13 cellular contexts compared by ENCODE assay signal in genomic region chr20:38144608-38145093, GRCh38. TPM values are rescaled to one million over a fixed set of nuclear protein-coding genes. Genes with fewer than 3 reads are reported as not detected.
A peak's percentile ranks its signal among the peaks of the same experiment; 100 is the strongest.
DNase-seq lines count a peak whose midpoint lies in the region; ATAC-seq, FAIRE-seq and TF ChIP-seq lines count a peak whose summit lies in the region.
"Had no signal": no experiment of that assay in that cellular context is flagged by ENCODE, and none has a peak within 500 bp of the region (broad histone marks: within the 10 kb centered on the region; RNA-seq: fewer than 3 reads in every experiment).

No MANE protein-coding gene starts in this region.

- ATAC-seq in A549 (peak; percentile 1; a peak in 1 of 6 replicates), SK-N-SH treated with all-trans-retinoic acid at 6 μM for 48 hours (peak; percentile 2; the same call in 2 of the 3 replicates), GM18858 (IDR thresholded peaks at IDR 0.05; ENCODE audit: unreplicated experiment) (no peak), HG02852 (IDR thresholded peaks at IDR 0.05; ENCODE audit: unreplicated experiment) (no peak)

- H3K79me2 ChIP-seq in trophoblast cell (ENCODE audit: control insufficient read depth, insufficient read depth, low read length, poor library complexity): no peaks in the 10 kb centered on the region

- POLR2A ChIA-PET in A549 (lab: Yijun Ruan, JAX): interaction anchor here (0.5 to 1.9 kb wide), 6 partner anchors 10 to 73 kb away, joined by 3 to 9 read pairs (median 4); no protein-coding TSS in a partner anchor

- H3K18ac ChIP-seq in trophoblast cell (ENCODE audit: low read length): peak overlapping the region; percentile 45

- H3K27ac ChIP-seq in A549: peak overlapping the region; percentile 83 to 95
- peak overlapping the region; percentile 85 for H3K27ac ChIP-seq in left ventricle myocardium inferior (replicated peaks)
- H3K27ac ChIP-seq in trophoblast cell (ENCODE audit: low read depth, low read length): peak overlapping the region; percentile 24

- TF ChIP-seq RAD21 in A549 (conservative IDR thresholded peaks at IDR 0.05 in 1 of 2, IDR thresholded peaks at IDR 0.05 in 1 of 2): no peak

- H3K4me1 ChIP-seq in A549 (peaks cover 75% of the 10 kb centered on the region), left ventricle myocardium inferior (peaks cover 68% of the 10 kb centered on the region), trophoblast cell (ENCODE audit: control insufficient read depth in 1 of 2, insufficient read depth in 2 of 2, low read length in 2 of 2) (peaks cover 16 to 25% of the 10 kb centered on the region in 2 experiments)

- no peak overlapping the region for H3K23ac ChIP-seq in trophoblast cell (ENCODE audit: low read length)

- FAIRE-seq in A549 (lab: Jason Lieb, UNC): no peak

- no peak overlapping the region for H4K12ac ChIP-seq in trophoblast cell (ENCODE audit: low read depth, low read length)

- H2AK5ac ChIP-seq in trophoblast cell (ENCODE audit: low read length): peak overlapping the region; percentile 51

- H2AFZ ChIP-seq in trophoblast cell (ENCODE audit: insufficient read depth, low read length, poor library complexity): no peak overlapping the region

- peak overlapping the region; percentile 62 for H2BK12ac ChIP-seq in trophoblast cell (ENCODE audit: low read length)

- intact Hi-C loops in left ventricle myocardium inferior (cut with micrococcal nuclease): no loop called here

- peak overlapping the region; percentile 65 for H3K4me2 ChIP-seq in A549
- H3K4me2 ChIP-seq in trophoblast cell (ENCODE audit: low read length): no peak overlapping the region

- peak overlapping the region; percentile 11; the same call in 2 of the 3 replicates for H3K4me3 ChIP-seq in A549
- no peak overlapping the region for H3K4me3 ChIP-seq in left ventricle myocardium inferior
- no peak overlapping the region for H3K4me3 ChIP-seq in trophoblast cell (ENCODE audit: low read depth, low read length)

- H2BK120ac ChIP-seq in trophoblast cell (ENCODE audit: insufficient read depth, low read length, poor library complexity): peak overlapping the region; percentile 29

- 82% methylated on average over 5 of the region's 6 CpGs for WGBS in A549 (ENCODE audit: missing lambda C conversion rate)
- WGBS in trophoblast cell (ENCODE audit: extremely low coverage, insufficient coverage, insufficient read length): no CpG with 5 or more reads among the region's 6 CpGs

- H2BK5ac ChIP-seq in trophoblast cell (ENCODE audit: low read depth, low read length, poor library complexity): no peak overlapping the region

- peak overlapping the region; percentile 36 for H4K8ac ChIP-seq in trophoblast cell (ENCODE audit: low read depth, low read length)

- CTCF ChIA-PET in A549 (lab: Yijun Ruan, JAX): interaction anchor here (0.7 to 4.2 kb wide), 12 partner anchors 9 to 264 kb away, joined by 3 to 59 read pairs (median 6); partner anchors contain the start of gene TGM2

- TF ChIP-seq CTCF in A549 (IDR thresholded peaks at IDR 0.05): no peak
- no peak for TF ChIP-seq CTCF in left ventricle myocardium inferior (IDR thresholded peaks at IDR 0.05; ENCODE audit: borderline replicate concordance)

- H3K27me3 ChIP-seq in left ventricle myocardium inferior (ENCODE audit: low read depth): no peaks in the 10 kb centered on the region
- no peaks in the 10 kb centered on the region for H3K27me3 ChIP-seq in trophoblast cell (ENCODE audit: insufficient read depth, low read length)

- H3K9ac ChIP-seq in trophoblast cell (ENCODE audit: low read length): no peak overlapping the region

- DNase-seq in A549 (ENCODE audit: low read depth in 1 of 2, low spot score in 1 of 2): no peak
- no peak for DNase-seq in left ventricle myocardium inferior
- no peak for DNase-seq in trophoblast cell
- DNase-seq in NCI-H69 (lab: John Stamatoyannopoulos, UW): no peak
- DNase-seq in hepatic stellate cell (ENCODE audit: low spot score): no peak
- DNase-seq: activated naive CD4-positive, alpha-beta T cell treated with anti-CD3 and anti-CD28 coated beads for 36 hours; DMS79 treated with DMSO at 0.1 percent for 48 hours; glutamatergic neuron; mesendoderm; NCI-H1694 had no signal

- H4K91ac ChIP-seq in trophoblast cell (ENCODE audit: low read depth, low read length): peak overlapping the region; percentile 11

- no peaks in the 10 kb centered on the region for H3K9me3 ChIP-seq in A549
- H3K9me3 ChIP-seq in left ventricle myocardium inferior (replicated peaks): no peaks in the 10 kb centered on the region
- peaks cover 4% of the 10 kb centered on the region for H3K9me3 ChIP-seq in trophoblast cell (ENCODE audit: insufficient read depth, low read depth, low read length)

- TF ChIP-seq EP300 in A549 (IDR thresholded peaks at IDR 0.05): no peak

- no peak overlapping the region for H3K4ac ChIP-seq in trophoblast cell (ENCODE audit: low read depth, low read length)

- H3K14ac ChIP-seq in trophoblast cell (ENCODE audit: low read length): peak overlapping the region; percentile 60

- H3K36me3 ChIP-seq in left ventricle myocardium inferior: peaks cover 89% of the 10 kb centered on the region
- H3K36me3 ChIP-seq in trophoblast cell (ENCODE audit: control insufficient read depth in 1 of 2, insufficient read depth in 2 of 2, low read length in 2 of 2): peaks cover 59 to 74% of the 10 kb centered on the region in 2 experiments

- H3K79me1 ChIP-seq in trophoblast cell (ENCODE audit: low read length): peaks cover 4% of the 10 kb centered on the region

- TF ChIP-seq POLR2A in A549 (IDR thresholded peaks at IDR 0.05; ENCODE audit: low read length): no peak

TF ChIP-seq in A549, 52 proteins besides CTCF, POLR2A, EP300 and RAD21:
- peak in 1 of 2 experiments; percentile 2; a peak in 1 of 5 replicates for TF ChIP-seq JUN (IDR thresholded peaks at IDR 0.05)
- TF ChIP-seq, protein P1, sequence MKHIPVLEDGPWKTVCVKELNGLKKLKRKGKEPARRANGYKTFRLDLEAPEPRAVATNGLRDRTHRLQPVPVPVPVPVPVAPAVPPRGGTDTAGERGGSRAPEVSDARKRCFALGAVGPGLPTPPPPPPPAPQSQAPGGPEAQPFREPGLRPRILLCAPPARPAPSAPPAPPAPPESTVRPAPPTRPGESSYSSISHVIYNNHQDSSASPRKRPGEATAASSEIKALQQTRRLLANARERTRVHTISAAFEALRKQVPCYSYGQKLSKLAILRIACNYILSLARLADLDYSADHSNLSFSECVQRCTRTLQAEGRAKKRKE (CRISPR knock-in tag; IDR thresholded peaks at IDR 0.05; ENCODE audit: low read depth): no peak; the same call in 1 of the 2 replicates

TF ChIP-seq in SK-N-SH treated with all-trans-retinoic acid at 6 μM for 48 hours, 23 proteins besides CTCF, POLR2A, EP300 and RAD21:
- TF ChIP-seq PPARA (CRISPR knock-in tag; IDR thresholded peaks at IDR 0.05; ENCODE audit: borderline replicate concordance): no peak
- TF ChIP-seq ISL1 (CRISPR knock-in tag; IDR thresholded peaks at IDR 0.05): no peak; the same call in 1 of the 2 replicates
- no peak for TF ChIP-seq SNAI2 (CRISPR knock-in tag; IDR thresholded peaks at IDR 0.05)
- TF ChIP-seq, protein P2, sequence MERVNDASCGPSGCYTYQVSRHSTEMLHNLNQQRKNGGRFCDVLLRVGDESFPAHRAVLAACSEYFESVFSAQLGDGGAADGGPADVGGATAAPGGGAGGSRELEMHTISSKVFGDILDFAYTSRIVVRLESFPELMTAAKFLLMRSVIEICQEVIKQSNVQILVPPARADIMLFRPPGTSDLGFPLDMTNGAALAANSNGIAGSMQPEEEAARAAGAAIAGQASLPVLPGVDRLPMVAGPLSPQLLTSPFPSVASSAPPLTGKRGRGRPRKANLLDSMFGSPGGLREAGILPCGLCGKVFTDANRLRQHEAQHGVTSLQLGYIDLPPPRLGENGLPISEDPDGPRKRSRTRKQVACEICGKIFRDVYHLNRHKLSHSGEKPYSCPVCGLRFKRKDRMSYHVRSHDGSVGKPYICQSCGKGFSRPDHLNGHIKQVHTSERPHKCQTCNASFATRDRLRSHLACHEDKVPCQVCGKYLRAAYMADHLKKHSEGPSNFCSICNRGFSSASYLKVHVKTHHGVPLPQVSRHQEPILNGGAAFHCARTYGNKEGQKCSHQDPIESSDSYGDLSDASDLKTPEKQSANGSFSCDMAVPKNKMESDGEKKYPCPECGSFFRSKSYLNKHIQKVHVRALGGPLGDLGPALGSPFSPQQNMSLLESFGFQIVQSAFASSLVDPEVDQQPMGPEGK (CRISPR knock-in tag; IDR thresholded peaks at IDR 0.05; ENCODE audit: borderline replicate concordance): no peak
- TF ChIP-seq TOX (CRISPR knock-in tag; IDR thresholded peaks at IDR 0.05; ENCODE audit: borderline replicate concordance): no peak
- no peak for TF ChIP-seq POU6F1 (CRISPR knock-in tag; IDR thresholded peaks at IDR 0.05; ENCODE audit: borderline replicate concordance, low read depth)
- no peak for TF ChIP-seq BACH2 (CRISPR knock-in tag; IDR thresholded peaks at IDR 0.05; ENCODE audit: borderline replicate concordance)
- no peak for TF ChIP-seq ESRRG (CRISPR knock-in tag; IDR thresholded peaks at IDR 0.05)
- TF ChIP-seq ARNTL (CRISPR knock-in tag; IDR thresholded peaks at IDR 0.05; ENCODE audit: borderline replicate concordance, low read depth): no peak
- no peak for TF ChIP-seq OSR1 (CRISPR knock-in tag; IDR thresholded peaks at IDR 0.05)

RNA-seq across cellular contexts. Expression of gene TGM2, which starts 20.4 kb away (rescaled TPM):
- polyA plus RNA-seq in A549 (2011; rRNA removed) (173 TPM in 2 replicates), A549 (2017; fragmentation: RNase III; extraction: RNeasy Plus Mini Kit Qiagen cat#74134 plus additional on column Dnase treatment) (348 to 469 TPM (median 441 TPM) in 3 replicates)
- polyA plus RNA-seq in A549 (2012; cell fraction: cytosol; rRNA removed): 164 and 192 TPM in 2 replicates
- polyA plus RNA-seq in A549 (2012; cell fraction: nucleus; rRNA removed): 241 and 325 TPM in 2 replicates
- polyA minus RNA-seq in A549 (2011; rRNA and poly(A)+ RNA removed): 181 and 216 TPM in 2 replicates
- total RNA-seq in left ventricle myocardium inferior: 846 TPM
- 330 and 332 TPM in 2 replicates for polyA plus RNA-seq in trophoblast cell (2013)
- total RNA-seq: activated naive CD4-positive, alpha-beta T cell treated with anti-CD3 and anti-CD28 coated beads for 36 hours had no signal

Comparison
In these comparisons a context has a peak if more than half of its experiments do, and no peak if none do; other contexts are left out.
1. ATAC-seq: peak in A549 (2 of 2) and SK-N-SH treated with all-trans-retinoic acid at 6 μM for 48 hours (single experiment); none in GM18858 (single experiment) and HG02852 (single experiment).
2. H3K27ac ChIP-seq: peak in every context shown above with its lines; median percentile 89 in A549; 85 in left ventricle myocardium inferior; 24 in trophoblast cell.